Comparison of ENCODE assay signal across 29 cellular contexts in the genomic region with DNA sequence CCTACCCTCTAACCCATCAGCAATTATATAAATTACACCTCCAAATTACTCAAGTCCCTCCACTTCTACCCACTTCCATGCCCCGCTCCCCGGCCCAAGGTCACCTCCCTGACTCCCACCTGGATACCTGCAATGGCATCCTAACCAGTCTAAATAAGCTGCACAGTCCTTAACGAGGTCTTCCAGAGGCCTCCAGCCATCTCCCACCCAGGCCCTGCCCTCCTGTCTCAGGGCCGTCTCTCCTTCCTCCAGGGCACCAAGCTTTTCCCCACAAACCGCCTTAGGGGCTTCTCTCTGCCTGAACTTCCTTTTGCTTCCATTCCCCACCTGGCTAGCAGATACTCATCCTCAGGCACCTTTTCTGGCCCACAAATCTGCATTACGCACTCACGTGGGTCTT.
"Had no signal": no experiment of that assay in that cellular context is flagged by ENCODE, and none has a peak within 500 bp of the region (broad histone marks: within the 10 kb centered on the region; RNA-seq: fewer than 3 reads in every experiment).

No MANE protein-coding gene starts in this region.

- H3K4me3 Mint-ChIP-seq: naive thymus-derived CD8-positive, alpha-beta T cell; nephron progenitor cell; neural crest cell; stimulated activated effector memory CD8-positive, alpha-beta T cell treated with anti-CD3 and anti-CD28 coated beads, Interleukin-12 subunit alpha, Interleukin-12 subunit beta, amount 100 ng/mL, for 72 hours; stimulated activated naive B cell treated with anti-CD40 and anti-IgM and Interleukin-4, amounts not matched to agents 10 μg/mL and 1 μg/mL and 100 μg/mL, for 72 hours; stimulated activated naive CD8-positive, alpha-beta T cell treated with anti-CD3 and anti-CD28 coated beads, Interleukin-15, amount 100 ng/mL, for 72 hours; type B pancreatic cell had no signal

- DNase-seq: naive thymus-derived CD8-positive, alpha-beta T cell; nephron progenitor cell; nucleus accumbens; ovary; psoas muscle; right cardiac atrium; right lobe of liver; sigmoid colon; small intestine; stimulated activated CD4-positive, alpha-beta T cell treated with anti-CD3 and anti-CD28 coated beads, Interleukin-15, amount 100 ng/mL, for 24 hours; stimulated activated CD4-positive, alpha-beta T cell treated with anti-CD3 and anti-CD28 coated beads, Interleukin-2, amount 100 ng/mL, for 24 hours; stimulated activated CD4-positive, alpha-beta T cell treated with anti-CD3 and anti-CD28 coated beads, Interleukin-2, amount 100 ng/mL, for 48 hours; stimulated activated CD4-positive, alpha-beta T cell treated with anti-CD3 and anti-CD28 coated beads, Interleukin-4, amount 100 ng/mL, for 24 hours; stimulated activated naive B cell treated with anti-CD40 and anti-IgM and Interleukin-4, amounts not matched to agents 10 μg/mL and 1 μg/mL and 100 μg/mL, for 72 hours; stimulated activated naive CD4-positive, alpha-beta T cell treated with Interleukin-2 at 50 U/mL for 16 hours; stimulated activated naive CD8-positive, alpha-beta T cell treated with anti-CD3 and anti-CD28 coated beads, Interleukin-15, amount 100 ng/mL, for 72 hours; substantia nigra; testis; tibial artery; transverse colon; upper lobe of right lung had no signal

- H3K9me3 ChIP-seq: neutrophil, ovary, psoas muscle, right lobe of liver, sigmoid colon, suprapubic skin, testis, tibial artery, transverse colon, upper lobe of right lung, vagina had no signal

- H3K27me3 ChIP-seq: ovary, right lobe of liver, sigmoid colon, suprapubic skin, testis, transverse colon, upper lobe of right lung, vagina had no signal

- H3K4me1 ChIP-seq: parathyroid adenoma, psoas muscle had no signal

- H3K4me3 ChIP-seq: ovary, psoas muscle, right lobe of liver, sigmoid colon, suprapubic skin, testis, tibial artery, transverse colon, upper lobe of right lung, vagina had no signal

- H3K9me3 Mint-ChIP-seq: nephron progenitor cell; neural crest cell; stimulated activated naive B cell treated with anti-CD40 and anti-IgM and Interleukin-4, amounts not matched to agents 10 μg/mL and 1 μg/mL and 100 μg/mL, for 72 hours; stimulated activated naive CD8-positive, alpha-beta T cell treated with anti-CD3 and anti-CD28 coated beads, Interleukin-15, amount 100 ng/mL, for 72 hours; type B pancreatic cell had no signal

- H3K27me3 Mint-ChIP-seq: stimulated activated naive B cell treated with anti-CD40 and anti-IgM and Interleukin-4, amounts not matched to agents 10 μg/mL and 1 μg/mL and 100 μg/mL, for 72 hours had no signal

- H3K4me1 Mint-ChIP-seq: stimulated activated effector memory CD8-positive, alpha-beta T cell treated with anti-CD3 and anti-CD28 coated beads, Interleukin-12 subunit alpha, Interleukin-12 subunit beta, amount 100 ng/mL, for 72 hours had no signal

- H3K27ac Mint-ChIP-seq: nephron progenitor cell; progenitor cell of endocrine pancreas; stimulated activated effector memory CD8-positive, alpha-beta T cell treated with anti-CD3 and anti-CD28 coated beads, Interleukin-12 subunit alpha, Interleukin-12 subunit beta, amount 100 ng/mL, for 72 hours; stimulated activated naive B cell treated with anti-CD40 and anti-IgM and Interleukin-4, amounts not matched to agents 10 μg/mL and 1 μg/mL and 100 μg/mL, for 72 hours; stimulated activated naive CD8-positive, alpha-beta T cell treated with anti-CD3 and anti-CD28 coated beads, Interleukin-15, amount 100 ng/mL, for 72 hours; type B pancreatic cell had no signal

- ATAC-seq: naive thymus-derived CD8-positive, alpha-beta T cell; psoas muscle; right cardiac atrium; right lobe of liver; stimulated activated effector memory CD8-positive, alpha-beta T cell treated with anti-CD3 and anti-CD28 coated beads, Interleukin-12 subunit alpha, Interleukin-12 subunit beta, amount 100 ng/mL, for 72 hours; stimulated activated naive B cell treated with anti-CD40 and anti-IgM and Interleukin-4, amounts not matched to agents 10 μg/mL and 1 μg/mL and 100 μg/mL, for 72 hours; stimulated activated naive CD8-positive, alpha-beta T cell treated with anti-CD3 and anti-CD28 coated beads, Interleukin-15, amount 100 ng/mL, for 72 hours; upper lobe of right lung had no signal

- H3K36me3 Mint-ChIP-seq: stimulated activated effector memory CD8-positive, alpha-beta T cell treated with anti-CD3 and anti-CD28 coated beads, Interleukin-12 subunit alpha, Interleukin-12 subunit beta, amount 100 ng/mL, for 72 hours; stimulated activated naive B cell treated with anti-CD40 and anti-IgM and Interleukin-4, amounts not matched to agents 10 μg/mL and 1 μg/mL and 100 μg/mL, for 72 hours; type B pancreatic cell had no signal

- H3K36me3 ChIP-seq: neutrophil, ovary, right lobe of liver, sigmoid colon, suprapubic skin, tibial artery, transverse colon, upper lobe of right lung, vagina had no signal
